ENCODE assay signal across 8 cellular contexts in genomic region chr9:133355881-133356357, GRCh38. TPM values are rescaled to one million over a fixed set of nuclear protein-coding genes. Genes with fewer than 3 reads are reported as not detected.
DNase-seq lines count a peak whose midpoint lies in the region; ATAC-seq and TF ChIP-seq lines count a peak whose summit lies in the region.

No MANE protein-coding gene starts in this region.

- TF ChIP-seq EP300 in esophagus muscularis mucosa (IDR thresholded peaks at IDR 0.05), result no peak

- peak overlapping the region; percentile 85 for H3K4me3 Mint-ChIP-seq in osteocyte (ENCODE audit: unreplicated experiment)

- H3K27me3 Mint-ChIP-seq in osteocyte (ENCODE audit: unreplicated experiment), result no peaks in the 10 kb centered on the region

- no peaks in the 10 kb centered on the region for H3K27me3 ChIP-seq in SJSA1 (replicated peaks)
- H3K27me3 ChIP-seq in esophagus muscularis mucosa, result no peaks in the 10 kb centered on the region

- 1% methylated on average over 18 of the region's 31 CpGs for WGBS in esophagus muscularis mucosa

- ATAC-seq in GM18498 (IDR thresholded peaks at IDR 0.05; ENCODE audit: unreplicated experiment) (peak; percentile 32), HG02642 (IDR thresholded peaks at IDR 0.05; ENCODE audit: poor library complexity, unreplicated experiment) (peak; percentile 29), GM18519 (IDR thresholded peaks at IDR 0.05; ENCODE audit: low FRiP score, unreplicated experiment) (no peak)

- no peaks in the 10 kb centered on the region for H3K9me3 ChIP-seq in SJSA1 (replicated peaks)
- H3K9me3 ChIP-seq in esophagus muscularis mucosa, result no peaks in the 10 kb centered on the region

- H3K27ac ChIP-seq in SJSA1, result no peak overlapping the region
- peak overlapping the region; percentile 67 to 90 (median 78) for H3K27ac ChIP-seq in esophagus muscularis mucosa (replicated peaks in 1 of 4)

- H3K4me3 ChIP-seq in SJSA1 (peak overlapping the region; percentile 64), esophagus muscularis mucosa (peak overlapping the region; percentile 81 to 88 (median 85))

- intact Hi-C loops in esophagus muscularis mucosa (cut with DNase I), result no loop called here

- H3K4me1 Mint-ChIP-seq in osteocyte (ENCODE audit: unreplicated experiment), result peaks cover 29% of the 10 kb centered on the region

- H3K4me1 ChIP-seq in SJSA1 (replicated peaks) (peaks cover 13% of the 10 kb centered on the region), esophagus muscularis mucosa (peaks cover 27 to 40% (median 36%) of the 10 kb centered on the region in 4 donors)

- TF ChIP-seq POLR2A in esophagus muscularis mucosa (IDR thresholded peaks at IDR 0.05; ENCODE audit: low read depth), result no peak

- TF ChIP-seq CTCF in esophagus muscularis mucosa (IDR thresholded peaks at IDR 0.05), result peak in 1 of 3 experiments; percentile 8
- TF ChIP-seq CTCF in osteocyte (IDR thresholded peaks at IDR 0.05), result no peak

- H3K36me3 ChIP-seq in SJSA1 (peaks cover 72% of the 10 kb centered on the region), esophagus muscularis mucosa (peaks cover 25 to 59% (median 47%) of the 10 kb centered on the region in 4 donors)

- peaks cover 16% of the 10 kb centered on the region for H3K36me3 Mint-ChIP-seq in osteocyte (ENCODE audit: unreplicated experiment)

- no peak for DNase-seq in SJSA1 (ENCODE audit: low read depth in 1 of 2, low spot score in 2 of 2)
- no peak for DNase-seq in esophagus muscularis mucosa (ENCODE audit: extremely low spot score)
- DNase-seq in osteocyte (ENCODE audit: extremely low spot score, unreplicated experiment), result no peak
- DNase-seq in activated CD4-positive, alpha-beta T cell treated with anti-CD3 and anti-CD28 coated beads, Interleukin-2, amount 50 U/mL, for 4 hours, result no peak
- no peak for DNase-seq in HuH-7.5 (ENCODE audit: low spot score)

- no peaks in the 10 kb centered on the region for H3K9me3 Mint-ChIP-seq in osteocyte (ENCODE audit: unreplicated experiment)

- H3K27ac Mint-ChIP-seq in osteocyte (ENCODE audit: unreplicated experiment), result peak overlapping the region; percentile 78

RNA-seq across cellular contexts. Expression of gene SURF1, which starts 0.4 kb away (rescaled TPM):
- total RNA-seq in SJSA1 (2014; rRNA removed; shearing (Covaris generic)), result 44.5 and 45.0 TPM in 2 replicates
- 10 to 100 TPM; 50.4 to 86.4 (median 69.2) TPM for total RNA-seq in esophagus muscularis mucosa
- 36.2 and 39.4 TPM in 2 replicates for total RNA-seq in osteocyte

RNA-seq across cellular contexts. Expression of gene SURF2, which starts 0.4 kb away (rescaled TPM):
- 16.5 and 19.6 TPM in 2 replicates for total RNA-seq in SJSA1 (2014; rRNA removed; shearing (Covaris generic))
- 10 to 100 TPM; 16.1 to 36.4 (median 28.7) TPM for total RNA-seq in esophagus muscularis mucosa
- 15.4 and 16.3 TPM in 2 replicates for total RNA-seq in osteocyte

RNA-seq across cellular contexts. Expression of gene RPL7A, which starts 7.9 kb away (rescaled TPM):
- total RNA-seq in SJSA1 (2014; rRNA removed; shearing (Covaris generic)), result 1,201 and 1,667 TPM in 2 replicates
- total RNA-seq in esophagus muscularis mucosa, result 1,000 to 10,000 TPM; 1,466 to 2,142 (median 1,771) TPM
- total RNA-seq in osteocyte, result 1,770 and 1,772 TPM in 2 replicates

RNA-seq across cellular contexts. Expression of gene MED22, which starts 8.0 kb away (rescaled TPM):
- total RNA-seq in SJSA1 (2014; rRNA removed; shearing (Covaris generic)), result 19.7 and 20.4 TPM in 2 replicates
- total RNA-seq in esophagus muscularis mucosa (10 to 100 TPM; 20.0 to 44.6 (median 35.5) TPM), osteocyte (23.4 and 27.6 TPM in 2 replicates)

RNA-seq across cellular contexts. Expression of gene SURF6, which starts 19.9 kb away (rescaled TPM):
- 15.5 and 29.0 TPM in 2 replicates for total RNA-seq in SJSA1 (2014; rRNA removed; shearing (Covaris generic))
- total RNA-seq in esophagus muscularis mucosa (10 to 100 TPM; 15.0 to 36.2 (median 27.5) TPM), osteocyte (16.0 and 19.8 TPM in 2 replicates)
